In genomic region chr3:67389176-67389575, GRCh38 we compare ENCODE assay signal across 11 cellular contexts.
DNase-seq lines count a peak whose midpoint lies in the region; ATAC-seq and FAIRE-seq lines count a peak whose summit lies in the region.
"Had no signal": no experiment of that assay in that cellular context is flagged by ENCODE, and none has a peak within 500 bp of the region (broad histone marks: within the 10 kb centered on the region; RNA-seq: fewer than 3 reads in every experiment).

No MANE protein-coding gene starts in this region.

- peak; percentile 90 for FAIRE-seq in GM19239 (lab: Jason Lieb, UNC)

- peak overlapping the region; percentile 36; the same call in 1 of the 2 replicates for H3K27ac ChIP-seq in Karpas-422 (ENCODE audit: low read length)
- H3K27ac ChIP-seq: parathyroid adenoma had no signal

- H4K20me1 ChIP-seq in Karpas-422 (ENCODE audit: insufficient read depth, low read depth, low read length): no peaks in the 10 kb centered on the region

- no peaks in the 10 kb centered on the region for H3K9me2 ChIP-seq in Karpas-422 (replicated peaks; ENCODE audit: insufficient read depth, low read length)

- H3K36me3 Mint-ChIP-seq in activated T-helper 1 cell treated with anti-CD3 and anti-CD28 coated beads, Interleukin-12 subunit alpha, Interleukin-12 subunit beta, Interleukin-2, Interleukin-4 antibody, amounts not matched to agents 30 ng/mL and 10 ng/mL and 1 ng/mL, durations not matched to agents 14 hours and 24 hours and 36 hours (ENCODE audit: low read depth): peaks cover 36% of the 10 kb centered on the region

- H3K9me3 Mint-ChIP-seq in activated T-helper 1 cell treated with anti-CD3 and anti-CD28 coated beads, Interleukin-12 subunit alpha, Interleukin-12 subunit beta, Interleukin-2, Interleukin-4 antibody, amounts not matched to agents 30 ng/mL and 10 ng/mL and 1 ng/mL, durations not matched to agents 14 hours and 24 hours and 36 hours: peaks cover 11% of the 10 kb centered on the region

- peak; percentile 41 for DNase-seq in EH (ENCODE audit: low read depth)
- peak; percentile 28 for DNase-seq in GM19239 (ENCODE audit: insufficient read length, low spot score)
- DNase-seq in Karpas-422: peak; percentile 42
- no peak for DNase-seq in NCI-H2227 treated with DMSO at 0.1 percent for 48 hours (lab: John Stamatoyannopoulos, UW)
- no peak for DNase-seq in stimulated activated CD4-positive, alpha-beta T cell treated with anti-CD3 and anti-CD28 coated beads, Interleukin-4, amount 100 ng/mL, for 1 hour
- no peak for DNase-seq in pons (ENCODE audit: low spot score)
- DNase-seq in activated T-helper 1 cell treated with anti-CD3 and anti-CD28 coated beads, Interleukin-12 subunit alpha, Interleukin-12 subunit beta, Interleukin-2, Interleukin-4 antibody, amounts not matched to agents 30 ng/mL and 10 ng/mL and 1 ng/mL, durations not matched to agents 14 hours and 24 hours and 36 hours (ENCODE audit: low spot score): no peak
- DNase-seq: activated T-cell treated with anti-CD3 and anti-CD28 coated beads, Interleukin-2, amount 50 U/mL, for 72 hours; NCI-H1417 treated with DMSO at 0.1 percent for 48 hours had no signal

- H3K4me2 ChIP-seq in Karpas-422 (ENCODE audit: low read depth, low read length, poor library complexity, severe bottlenecking): peak overlapping the region; percentile 24

- peaks cover 21% of the 10 kb centered on the region for H3K4me1 ChIP-seq in Karpas-422 (ENCODE audit: low read length)

- no peaks in the 10 kb centered on the region for H3K36me3 ChIP-seq in Karpas-422 (ENCODE audit: insufficient read depth, low read length)

- peak; percentile 94 for ATAC-seq in HG02852 (IDR thresholded peaks at IDR 0.05; ENCODE audit: unreplicated experiment)
- ATAC-seq: activated T-cell treated with anti-CD3 and anti-CD28 coated beads, Interleukin-2, amount 50 U/mL, for 72 hours had no signal

- no peaks in the 10 kb centered on the region; the same call in 1 of the 2 replicates for H3K79me2 ChIP-seq in Karpas-422 (ENCODE audit: low read length)
- H3K79me2 ChIP-seq: parathyroid adenoma had no signal

- H3K27me3 Mint-ChIP-seq in activated T-helper 1 cell treated with anti-CD3 and anti-CD28 coated beads, Interleukin-12 subunit alpha, Interleukin-12 subunit beta, Interleukin-2, Interleukin-4 antibody, amounts not matched to agents 30 ng/mL and 10 ng/mL and 1 ng/mL, durations not matched to agents 14 hours and 24 hours and 36 hours (ENCODE audit: insufficient read depth): no peaks in the 10 kb centered on the region

- H3K9ac ChIP-seq in Karpas-422 (ENCODE audit: low read length): no peak overlapping the region
- H3K9ac ChIP-seq: parathyroid adenoma had no signal

- H2AFZ ChIP-seq in Karpas-422 (ENCODE audit: low read length): no peak overlapping the region
- H2AFZ ChIP-seq: parathyroid adenoma had no signal

- no peak overlapping the region for H3K27ac Mint-ChIP-seq in activated T-helper 1 cell treated with anti-CD3 and anti-CD28 coated beads, Interleukin-12 subunit alpha, Interleukin-12 subunit beta, Interleukin-2, Interleukin-4 antibody, amounts not matched to agents 30 ng/mL and 10 ng/mL and 1 ng/mL, durations not matched to agents 14 hours and 24 hours and 36 hours
- H3K27ac Mint-ChIP-seq: activated T-cell treated with anti-CD3 and anti-CD28 coated beads, Interleukin-2, amount 50 U/mL, for 72 hours had no signal

- no peak overlapping the region for H3K4me3 Mint-ChIP-seq in activated T-helper 1 cell treated with anti-CD3 and anti-CD28 coated beads, Interleukin-12 subunit alpha, Interleukin-12 subunit beta, Interleukin-2, Interleukin-4 antibody, amounts not matched to agents 30 ng/mL and 10 ng/mL and 1 ng/mL, durations not matched to agents 14 hours and 24 hours and 36 hours

- no peaks in the 10 kb centered on the region for H3K27me3 ChIP-seq in Karpas-422 (ENCODE audit: low read length)

- peaks cover 25% of the 10 kb centered on the region for H3K4me1 Mint-ChIP-seq in activated T-helper 1 cell treated with anti-CD3 and anti-CD28 coated beads, Interleukin-12 subunit alpha, Interleukin-12 subunit beta, Interleukin-2, Interleukin-4 antibody, amounts not matched to agents 30 ng/mL and 10 ng/mL and 1 ng/mL, durations not matched to agents 14 hours and 24 hours and 36 hours (ENCODE audit: low read depth)

- no peak overlapping the region for H3K4me3 ChIP-seq in Karpas-422 (ENCODE audit: low read length)

- intact Hi-C loops in activated T-helper 1 cell treated with anti-CD3 and anti-CD28 coated beads, Interleukin-12 subunit alpha, Interleukin-12 subunit beta, Interleukin-2, Interleukin-4 antibody, amounts not matched to agents 30 ng/mL and 10 ng/mL and 1 ng/mL, durations not matched to agents 14 hours and 24 hours and 36 hours (cut with micrococcal nuclease): no loop called here

- no peaks in the 10 kb centered on the region for H3K9me3 ChIP-seq in Karpas-422 (ENCODE audit: low read length)

Comparison
In these comparisons a context has a peak if more than half of its experiments do, and no peak if none do; other contexts are left out.
1. DNase-seq: peak in EH (single experiment), GM19239 (single experiment) and Karpas-422 (single experiment); none in NCI-H2227 treated with DMSO at 0.1 percent for 48 hours (single experiment), stimulated activated CD4-positive, alpha-beta T cell treated with anti-CD3 and anti-CD28 coated beads, Interleukin-4, amount 100 ng/mL, for 1 hour (single experiment), pons (single experiment) and activated T-helper 1 cell treated with anti-CD3 and anti-CD28 coated beads, Interleukin-12 subunit alpha, Interleukin-12 subunit beta, Interleukin-2, Interleukin-4 antibody, amounts not matched to agents 30 ng/mL and 10 ng/mL and 1 ng/mL, durations not matched to agents 14 hours and 24 hours and 36 hours (single experiment).